In the genomic region with DNA sequence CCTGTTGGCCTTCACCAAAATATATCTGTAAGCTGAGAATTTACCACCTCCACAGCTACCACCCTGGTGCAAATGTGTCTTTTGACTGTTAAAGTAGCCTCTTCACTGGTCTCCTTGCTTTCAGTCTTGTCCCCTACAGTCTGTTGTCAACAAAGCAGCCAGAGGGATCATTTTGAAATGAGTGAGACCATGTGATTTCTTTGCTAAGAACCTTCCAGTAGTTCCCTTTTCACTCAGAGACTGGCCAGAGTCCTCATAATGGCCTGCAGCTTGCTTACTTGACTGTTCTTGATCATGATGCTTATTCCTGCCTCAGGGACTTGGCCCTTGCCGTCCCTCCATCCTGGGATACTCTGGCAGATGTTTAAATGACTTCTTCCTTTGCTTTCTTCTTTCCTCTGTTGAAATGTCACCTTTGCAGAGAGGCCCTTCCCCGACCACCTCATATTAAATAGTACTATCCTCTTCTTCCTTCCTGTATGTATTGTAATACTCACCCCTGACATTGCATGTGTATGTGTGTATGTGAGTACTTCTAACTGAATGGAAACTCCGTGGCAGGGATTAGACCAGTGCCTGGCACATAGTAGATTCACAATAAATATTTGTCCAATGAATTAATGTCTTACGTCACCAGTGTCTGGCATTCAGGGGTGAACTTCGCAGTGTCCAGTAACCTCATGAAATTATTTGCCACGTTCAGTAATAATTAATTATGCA, we compare ENCODE assay signal across 12 cellular contexts. TPM values are rescaled to one million over a fixed set of nuclear protein-coding genes. Genes with fewer than 3 reads are reported as not detected.
DNase-seq lines count a peak whose midpoint lies in the region; ATAC-seq and TF ChIP-seq lines count a peak whose summit lies in the region.
"Had no signal": no experiment of that assay in that cellular context is flagged by ENCODE, and none has a peak within 500 bp of the region (broad histone marks: within the 10 kb centered on the region; RNA-seq: fewer than 3 reads in every experiment).

No MANE protein-coding gene starts in this region.

- H3K27me3 ChIP-seq in Panc1 (ENCODE audit: control insufficient read depth, insufficient read depth, low read length) (no peaks in the 10 kb centered on the region), sigmoid colon (no peaks in the 10 kb centered on the region)
- H3K27me3 ChIP-seq: heart right ventricle had no signal

- in situ Hi-C loops in Panc1 (cut with HindIII; ENCODE audit: low pct_unique_long_range_greater_than_20kb, low sequenced_read_pairs): no loop called here

- intact Hi-C loops in Panc1 (cut with micrococcal nuclease; ENCODE audit: unreplicated experiment): no loop called here
- intact Hi-C loops in sigmoid colon (cut with DNase I): no loop called here

- BruUV-seq in Panc1 (replicated peaks; lab: Mats Ljungman, UMichigan): no TSS peak

- no peak for TF ChIP-seq EP300 in sigmoid colon (IDR thresholded peaks at IDR 0.05)

- no peaks in the 10 kb centered on the region for H3K9me3 ChIP-seq in Panc1 (ENCODE audit: control insufficient read depth, insufficient read depth, low read depth, low read length)
- no peaks in the 10 kb centered on the region for H3K9me3 ChIP-seq in sigmoid colon

- ATAC-seq in Panc1: peak; percentile 60
- ATAC-seq in GM21737 (IDR thresholded peaks at IDR 0.05; ENCODE audit: unreplicated experiment): no peak
- no peak for ATAC-seq in HG03175 (IDR thresholded peaks at IDR 0.05; ENCODE audit: unreplicated experiment)

- CTCF ChIA-PET in Panc1 (lab: Charles Lee): interaction anchor here (0.6 kb wide), 1 partner anchor 31 kb away, joined by 3 read pairs; no protein-coding TSS in a partner anchor

- DNase-seq in GF-D8 (lab: John Stamatoyannopoulos, UW): peak; percentile 8
- DNase-seq in Panc1 (ENCODE audit: low read depth, low spot score): no peak
- DNase-seq in fibroblast of gingiva (ENCODE audit: low read depth): peak; percentile 44
- DNase-seq in sigmoid colon: no peak
- no peak for DNase-seq in stimulated activated CD4-positive, alpha-beta T cell treated with anti-CD3 and anti-CD28 coated beads, Interleukin-2, amount 100 ng/mL, for 24 hours
- no peak for DNase-seq in HUDEP-2 (lab: John Stamatoyannopoulos, UW; ENCODE audit: unreplicated experiment in 76 of 76)
- DNase-seq: activated naive CD8-positive, alpha-beta T cell treated with anti-CD3 and anti-CD28 coated beads for 36 hours; heart right ventricle; retina had no signal

- H3K27ac ChIP-seq in Panc1 (ENCODE audit: low read length) (peak overlapping the region; percentile 48), sigmoid colon (peak overlapping the region; percentile 74 to 98 (median 89))

- POLR2A ChIA-PET in Panc1 (lab: Charles Lee): no interaction called here

- no peak for TF ChIP-seq POLR2A in sigmoid colon (IDR thresholded peaks at IDR 0.05)

- peaks cover 2% of the 10 kb centered on the region for H3K36me3 ChIP-seq in Panc1 (ENCODE audit: control insufficient read depth, insufficient read depth, low read length)
- H3K36me3 ChIP-seq in sigmoid colon: peaks cover 0 to 14% (median 0%) of the 10 kb centered on the region in 4 donors

- no peak for TF ChIP-seq CTCF in Panc1 (IDR thresholded peaks at IDR 0.05)
- no peak for TF ChIP-seq CTCF in sigmoid colon (IDR thresholded peaks at IDR 0.05)

- 79 to 85% methylated on average over 6 of the region's 6 CpGs for WGBS in sigmoid colon, 2 donors

- H3K4me3 ChIP-seq in Panc1 (ENCODE audit: low read depth in 2 of 2, low read length in 2 of 2): no peak overlapping the region
- no peak overlapping the region for H3K4me3 ChIP-seq in sigmoid colon
- H3K4me3 ChIP-seq: heart right ventricle had no signal

- H3K4me1 ChIP-seq in Panc1 (ENCODE audit: control insufficient read depth, insufficient read depth, low read length) (peaks cover 21% of the 10 kb centered on the region), sigmoid colon (peaks cover 0 to 81% (median 70%) of the 10 kb centered on the region in 4 donors)

RNA-seq across cellular contexts. Expression of gene MANBAL, which starts 5.0 kb away (rescaled TPM):
- total RNA-seq in Panc1 (2021; ENCODE audit: unreplicated experiment): 36.4 TPM
- 46.6 TPM for polyA plus RNA-seq in Panc1 (2012; ENCODE audit: insufficient read length)
- 10 to 100 TPM; 30.4 to 68.5 (median 58.2) TPM for total RNA-seq in sigmoid colon
- polyA plus RNA-seq in sigmoid colon: 10 to 100 TPM; 34.2 to 57.1 (median 42.0) TPM

RNA-seq across cellular contexts. Expression of gene GHRH, which starts 32.8 kb away (rescaled TPM):
- total RNA-seq in Panc1 (2021; ENCODE audit: unreplicated experiment) (not detected), sigmoid colon (not detected)
- polyA plus RNA-seq in Panc1 (2012; ENCODE audit: insufficient read length): not detected
- polyA plus RNA-seq in sigmoid colon: not detected
- total RNA-seq: activated naive CD8-positive, alpha-beta T cell treated with anti-CD3 and anti-CD28 coated beads for 36 hours; Daoy had no signal

RNA-seq across cellular contexts. Expression of gene SRC, which starts 51.5 kb away (rescaled TPM):
- total RNA-seq in Panc1 (2021; ENCODE audit: unreplicated experiment) (24.9 TPM), sigmoid colon (10 to 100 TPM; 28.1 to 52.3 (median 40.0) TPM)
- polyA plus RNA-seq in Panc1 (2012; ENCODE audit: insufficient read length): 31.3 TPM
- polyA plus RNA-seq in sigmoid colon: 10 to 100 TPM; 64.3 to 91.8 (median 79.1) TPM

Comparison
In these comparisons a context has a peak if more than half of its experiments do, and no peak if none do; other contexts are left out.
1. DNase-seq: peak in GF-D8 (single experiment) and fibroblast of gingiva (single experiment); none in Panc1 (single experiment), sigmoid colon (single experiment), stimulated activated CD4-positive, alpha-beta T cell treated with anti-CD3 and anti-CD28 coated beads, Interleukin-2, amount 100 ng/mL, for 24 hours (0 of 2) and HUDEP-2 (0 of 76).